In genomic region chr5:131322926-131323325, GRCh38 we compare ENCODE assay signal across 17 cellular contexts. TPM values are rescaled to one million over a fixed set of nuclear protein-coding genes. Genes with fewer than 3 reads are reported as not detected.
DNase-seq lines count a peak whose midpoint lies in the region; ATAC-seq and TF ChIP-seq lines count a peak whose summit lies in the region.
"Had no signal": no experiment of that assay in that cellular context is flagged by ENCODE, and none has a peak within 500 bp of the region (broad histone marks: within the 10 kb centered on the region; RNA-seq: fewer than 3 reads in every experiment).

No MANE protein-coding gene starts in this region.

- no TSS peak for BruUV-seq in MCF 10A (replicated peaks; lab: Mats Ljungman, UMichigan)

- ATAC-seq in activated T-helper 17 cell treated with anti-CD3 and anti-CD28 coated beads, Interleukin-2, amount 50 U/mL, for 72 hours (replicated peaks), result no peak
- no peak for ATAC-seq in stimulated activated memory B cell treated with anti-CD40 and anti-IgM and Interleukin-4, amounts not matched to agents 10 μg/mL and 1 μg/mL and 100 μg/mL, for 72 hours
- no peak for ATAC-seq in HG03460 (IDR thresholded peaks at IDR 0.05; ENCODE audit: unreplicated experiment)
- ATAC-seq: gastrocnemius medialis, Panc1 had no signal

- peaks cover 52% of the 10 kb centered on the region for H3K79me2 ChIP-seq in osteoblast (ENCODE audit: insufficient read depth, low read length)

- H3K27ac ChIP-seq in breast epithelium (no peak overlapping the region), osteoblast (ENCODE audit: low read depth, low read length) (no peak overlapping the region)
- H3K27ac ChIP-seq: gastrocnemius medialis, uterus had no signal

- peak overlapping the region; percentile 50 for H3K27ac Mint-ChIP-seq in MCF 10A (ENCODE audit: low read depth, unreplicated experiment)
- H3K27ac Mint-ChIP-seq in activated T-helper 17 cell treated with anti-CD3 and anti-CD28 coated beads, Interleukin-2, amount 50 U/mL, for 72 hours, result peak overlapping the region; percentile 78
- H3K27ac Mint-ChIP-seq in stimulated activated memory B cell treated with anti-CD40 and anti-IgM and Interleukin-4, amounts not matched to agents 10 μg/mL and 1 μg/mL and 100 μg/mL, for 72 hours, result peak overlapping the region; percentile 67

- H3K36me3 Mint-ChIP-seq in MCF 10A (ENCODE audit: insufficient read depth, unreplicated experiment), result peaks cover 69% of the 10 kb centered on the region
- peaks cover 95% of the 10 kb centered on the region for H3K36me3 Mint-ChIP-seq in activated T-helper 17 cell treated with anti-CD3 and anti-CD28 coated beads, Interleukin-2, amount 50 U/mL, for 72 hours (ENCODE audit: low read depth)
- H3K36me3 Mint-ChIP-seq in stimulated activated memory B cell treated with anti-CD40 and anti-IgM and Interleukin-4, amounts not matched to agents 10 μg/mL and 1 μg/mL and 100 μg/mL, for 72 hours, result peaks cover 55% of the 10 kb centered on the region

- no peaks in the 10 kb centered on the region for H3K27me3 ChIP-seq in breast epithelium
- no peaks in the 10 kb centered on the region for H3K27me3 ChIP-seq in osteoblast (ENCODE audit: insufficient read depth, low read length)
- H3K27me3 ChIP-seq: gastrocnemius medialis, uterus had no signal

- POLR2A ChIA-PET in MCF 10A (lab: Yijun Ruan, JAX), result interaction anchor here (1.8 to 6.6 kb wide), 7 partner anchors 9 to 62 kb away, joined by 5 to 57 read pairs (median 9); partner anchors contain the start of gene CDC42SE2

- no peak overlapping the region for H3K4me3 ChIP-seq in breast epithelium
- no peak overlapping the region for H3K4me3 ChIP-seq in epithelial cell of esophagus (ENCODE audit: low read length)
- no peak overlapping the region for H3K4me3 ChIP-seq in osteoblast (ENCODE audit: insufficient read depth, low read length)
- H3K4me3 ChIP-seq: gastrocnemius medialis, uterus had no signal

- H4K20me1 ChIP-seq in osteoblast (ENCODE audit: insufficient read depth, low read length), result peaks cover 5% of the 10 kb centered on the region

- H3K36me3 ChIP-seq in breast epithelium (no peaks in the 10 kb centered on the region), osteoblast (ENCODE audit: insufficient read depth, low read length) (no peaks in the 10 kb centered on the region)
- H3K36me3 ChIP-seq: gastrocnemius medialis, uterus had no signal

- no peak overlapping the region for H3K4me3 Mint-ChIP-seq in MCF 10A (ENCODE audit: unreplicated experiment)
- peak overlapping the region; percentile 58 for H3K4me3 Mint-ChIP-seq in activated T-helper 17 cell treated with anti-CD3 and anti-CD28 coated beads, Interleukin-2, amount 50 U/mL, for 72 hours
- H3K4me3 Mint-ChIP-seq in stimulated activated memory B cell treated with anti-CD40 and anti-IgM and Interleukin-4, amounts not matched to agents 10 μg/mL and 1 μg/mL and 100 μg/mL, for 72 hours, result no peak overlapping the region

- H3K27me3 Mint-ChIP-seq in MCF 10A (ENCODE audit: insufficient read depth, unreplicated experiment), result no peaks in the 10 kb centered on the region
- no peaks in the 10 kb centered on the region for H3K27me3 Mint-ChIP-seq in activated T-helper 17 cell treated with anti-CD3 and anti-CD28 coated beads, Interleukin-2, amount 50 U/mL, for 72 hours
- H3K27me3 Mint-ChIP-seq in stimulated activated memory B cell treated with anti-CD40 and anti-IgM and Interleukin-4, amounts not matched to agents 10 μg/mL and 1 μg/mL and 100 μg/mL, for 72 hours, result no peaks in the 10 kb centered on the region

- no peak overlapping the region for H3K4me2 ChIP-seq in osteoblast (ENCODE audit: insufficient read depth, low read length)

- intact Hi-C loops in MCF 10A (cut with micrococcal nuclease) (no loop called here), breast epithelium (cut with DNase I; ENCODE audit: low total_unique reads) (no loop called here)

- DNase-seq in MCF 10A (ENCODE audit: unreplicated experiment) (peak; percentile 52), breast epithelium (ENCODE audit: low spot score in 2 of 2) (no peak), epithelial cell of esophagus (ENCODE audit: low read depth) (peak; percentile 43), osteoblast (ENCODE audit: insufficient read length, low spot score, missing footprints) (no peak), NCI-H345 treated with DMSO at 0.1 percent for 48 hours (lab: John Stamatoyannopoulos, UW; ENCODE audit: unreplicated experiment) (no peak)
- DNase-seq: activated effector memory CD4-positive, alpha-beta T cell treated with Interleukin-2 at 50 U/mL for 16 hours; caudate nucleus; DMS 273 treated with DMSO at 0.1 percent for 48 hours; gastrocnemius medialis; NCI-H146; NCI-H526 treated with DMSO at 0.1 percent for 48 hours; SW 1271; uterus had no signal

- H2AFZ ChIP-seq in osteoblast (ENCODE audit: low read length), result no peak overlapping the region

- CTCF ChIA-PET in MCF 10A (lab: Yijun Ruan, JAX), result interaction anchor here (0.6 to 1.2 kb wide), 3 partner anchors 8 to 94 kb away, joined by 3 to 6 read pairs (median 4); no protein-coding TSS in a partner anchor

- H3K9me3 ChIP-seq in breast epithelium (no peaks in the 10 kb centered on the region), osteoblast (ENCODE audit: low read depth, low read length) (no peaks in the 10 kb centered on the region)
- H3K9me3 ChIP-seq: gastrocnemius medialis, uterus had no signal

- TF ChIP-seq CTCF in MCF 10A (IDR thresholded peaks at IDR 0.05; ENCODE audit: unreplicated experiment) (no peak), breast epithelium (IDR thresholded peaks at IDR 0.05) (no peak), epithelial cell of esophagus (IDR thresholded peaks at IDR 0.05; ENCODE audit: insufficient read depth, low read depth, low read length, missing control alignments) (no peak), osteoblast (IDR thresholded peaks at IDR 0.05; ENCODE audit: extremely low read depth, low read depth, low read length) (no peak)

- TF ChIP-seq POLR2A in breast epithelium (IDR thresholded peaks at IDR 0.05), result no peak

- H3K4me1 ChIP-seq in breast epithelium, result no peaks in the 10 kb centered on the region
- H3K4me1 ChIP-seq in osteoblast (ENCODE audit: insufficient read depth, low read length), result no peaks in the 10 kb centered on the region

- no peaks in the 10 kb centered on the region for H3K9me3 Mint-ChIP-seq in MCF 10A (ENCODE audit: unreplicated experiment)
- H3K9me3 Mint-ChIP-seq in activated T-helper 17 cell treated with anti-CD3 and anti-CD28 coated beads, Interleukin-2, amount 50 U/mL, for 72 hours, result no peaks in the 10 kb centered on the region
- H3K9me3 Mint-ChIP-seq in stimulated activated memory B cell treated with anti-CD40 and anti-IgM and Interleukin-4, amounts not matched to agents 10 μg/mL and 1 μg/mL and 100 μg/mL, for 72 hours, result no peaks in the 10 kb centered on the region

- H3K4me1 Mint-ChIP-seq in MCF 10A (ENCODE audit: insufficient read depth, unreplicated experiment), result peaks cover 29% of the 10 kb centered on the region
- peaks cover 44% of the 10 kb centered on the region for H3K4me1 Mint-ChIP-seq in activated T-helper 17 cell treated with anti-CD3 and anti-CD28 coated beads, Interleukin-2, amount 50 U/mL, for 72 hours
- peaks cover 67% of the 10 kb centered on the region for H3K4me1 Mint-ChIP-seq in stimulated activated memory B cell treated with anti-CD40 and anti-IgM and Interleukin-4, amounts not matched to agents 10 μg/mL and 1 μg/mL and 100 μg/mL, for 72 hours

RNA-seq across cellular contexts. Expression of gene CDC42SE2, which starts 59.1 kb away (rescaled TPM):
- total RNA-seq in MCF 10A (2022), result 71.0 and 96.4 TPM in 2 replicates
- 10 to 100 TPM; 39.4 to 82.8 (median 41.0) TPM for total RNA-seq in breast epithelium
- 100 to 1,000 TPM; 107 to 110 TPM for total RNA-seq in activated T-helper 17 cell treated with anti-CD3 and anti-CD28 coated beads, Interleukin-2, amount 50 U/mL, for 72 hours
- total RNA-seq in osteoblast, result 22.8 and 24.8 TPM in 2 replicates

Comparison
In these comparisons a context has a peak if more than half of its experiments do, and no peak if none do; other contexts are left out.
1. DNase-seq: peak in MCF 10A (single experiment) and epithelial cell of esophagus (single experiment); none in breast epithelium (0 of 2), osteoblast (single experiment) and NCI-H345 treated with DMSO at 0.1 percent for 48 hours (single experiment).
2. Peak in every context shown above with its lines, with median percentiles within 50 percentile points of each other: H3K27ac Mint-ChIP-seq.